In genomic region chr12:131112016-131112415, GRCh38 we compare ENCODE assay signal across 14 cellular contexts.
DNase-seq lines count a peak whose midpoint lies in the region; ATAC-seq and TF ChIP-seq lines count a peak whose summit lies in the region.
"Had no signal": no experiment of that assay in that cellular context is flagged by ENCODE, and none has a peak within 500 bp of the region (broad histone marks: within the 10 kb centered on the region; RNA-seq: fewer than 3 reads in every experiment).

No MANE protein-coding gene starts in this region.

- no peak overlapping the region for H3K27ac Mint-ChIP-seq in endothelial cell (ENCODE audit: unreplicated experiment)
- H3K27ac Mint-ChIP-seq: activated B cell treated with CpG ODN at 0.5 μM for 24 hours, natural killer cell had no signal

- H3K27me3 Mint-ChIP-seq in endothelial cell (ENCODE audit: unreplicated experiment), result no peaks in the 10 kb centered on the region

- H3K27ac ChIP-seq in HCT116 (ENCODE audit: low read depth, low read length) (no peak overlapping the region), SJSA1 (peak overlapping the region; percentile 94), osteoblast (ENCODE audit: low read depth, low read length) (no peak overlapping the region), esophagus squamous epithelium (peak overlapping the region in 1 of 4 donors; percentile 42)

- H3K36me3 Mint-ChIP-seq in endothelial cell (ENCODE audit: low read depth, unreplicated experiment), result no peaks in the 10 kb centered on the region
- H3K36me3 Mint-ChIP-seq: natural killer cell had no signal

- H3K9me3 ChIP-seq in HCT116 (ENCODE audit: control insufficient read depth in 1 of 2, insufficient read depth in 1 of 2, low read depth in 1 of 2, low read length in 2 of 2), result no peaks in the 10 kb centered on the region
- no peaks in the 10 kb centered on the region for H3K9me3 ChIP-seq in SJSA1 (replicated peaks)
- H3K9me3 ChIP-seq in osteoblast (ENCODE audit: low read depth, low read length), result no peaks in the 10 kb centered on the region
- H3K9me3 ChIP-seq in esophagus squamous epithelium, result no peaks in the 10 kb centered on the region

- H2AFZ ChIP-seq in HCT116 (ENCODE audit: low read depth, low read length, poor library complexity, severe bottlenecking) (no peak overlapping the region), osteoblast (ENCODE audit: low read length) (no peak overlapping the region)

- no peaks in the 10 kb centered on the region for H4K20me1 ChIP-seq in HCT116 (ENCODE audit: insufficient read depth)
- H4K20me1 ChIP-seq in osteoblast (ENCODE audit: insufficient read depth, low read length), result no peaks in the 10 kb centered on the region

- no peak for TF ChIP-seq CTCF in HCT116 (IDR thresholded peaks at IDR 0.05 in 2 of 3, conservative IDR thresholded peaks at IDR 0.05 in 1 of 3; ENCODE audit: borderline replicate concordance in 1 of 3, insufficient read depth in 1 of 3, low read depth in 2 of 3, low read length in 2 of 3)
- no peak for TF ChIP-seq CTCF in osteoblast (IDR thresholded peaks at IDR 0.05; ENCODE audit: extremely low read depth, low read depth, low read length)
- no peak for TF ChIP-seq CTCF in esophagus squamous epithelium (IDR thresholded peaks at IDR 0.05)
- TF ChIP-seq CTCF in endothelial cell (IDR thresholded peaks at IDR 0.05; ENCODE audit: unreplicated experiment), result no peak

- intact Hi-C loops in HCT116 (cut with micrococcal nuclease), result no loop called here
- intact Hi-C loops in esophagus squamous epithelium (cut with DNase I), result no loop called here

- DNase-seq in EL (peak; percentile 19), HCT116 (ENCODE audit: low read depth, low spot score) (no peak), SJSA1 (ENCODE audit: low read depth in 1 of 2, low spot score in 2 of 2) (peak; percentile 87 to 91), osteoblast (ENCODE audit: insufficient read length, low spot score, missing footprints) (peak; percentile 43), superior temporal gyrus (ENCODE audit: extremely low spot score) (no peak), esophagus squamous epithelium (lab: John Stamatoyannopoulos, UW) (no peak), endothelial cell (ENCODE audit: low spot score) (no peak)
- DNase-seq: activated B cell treated with CpG ODN at 0.5 μM for 24 hours; effector CD8-positive, alpha-beta T cell; natural killer cell; NCI-H1092 treated with DMSO at 0.1 percent for 48 hours; NCI-H526; SHP77 treated with DMSO at 0.1 percent for 48 hours had no signal

- peaks cover 0 to 11% of the 10 kb centered on the region in 2 experiments; a peak in 2 of 4 replicates for H3K4me1 ChIP-seq in HCT116 (ENCODE audit: control insufficient read depth in 1 of 2, insufficient read depth in 2 of 2, low read length in 2 of 2)
- H3K4me1 ChIP-seq in SJSA1 (replicated peaks), result peaks cover 60% of the 10 kb centered on the region
- H3K4me1 ChIP-seq in osteoblast (ENCODE audit: insufficient read depth, low read length), result no peaks in the 10 kb centered on the region
- peaks cover 0 to 43% (median 0%) of the 10 kb centered on the region in 3 donors for H3K4me1 ChIP-seq in esophagus squamous epithelium

- no peaks in the 10 kb centered on the region for H3K9me2 ChIP-seq in HCT116 (ENCODE audit: insufficient read depth)

- TF ChIP-seq RAD21 in HCT116 (IDR thresholded peaks at IDR 0.05; ENCODE audit: low read depth), result peak; percentile 13; the same call in 1 of the 2 replicates

- no peak overlapping the region for H3K9ac ChIP-seq in HCT116 (ENCODE audit: low read length)

- no peaks in the 10 kb centered on the region for H3K27me3 ChIP-seq in HCT116 (ENCODE audit: insufficient read depth, low read length)
- H3K27me3 ChIP-seq in SJSA1 (replicated peaks), result no peaks in the 10 kb centered on the region
- no peaks in the 10 kb centered on the region for H3K27me3 ChIP-seq in osteoblast (ENCODE audit: insufficient read depth, low read length)
- peaks cover 0 to 12% (median 0%) of the 10 kb centered on the region in 4 donors for H3K27me3 ChIP-seq in esophagus squamous epithelium

- RAD21 ChIA-PET in HCT116 (lab: Charles Lee; ENCODE audit: low non-redundant PET in 1 of 2, low total read pairs in 2 of 2, uncharacterized antibody in 2 of 2, unreplicated experiment in 2 of 2), result no interaction called here

- H3K79me2 ChIP-seq in HCT116 (ENCODE audit: insufficient read depth, low read length) (no peaks in the 10 kb centered on the region), osteoblast (ENCODE audit: insufficient read depth, low read length) (no peaks in the 10 kb centered on the region)

- TF ChIP-seq POLR2A in HCT116 (IDR thresholded peaks at IDR 0.05; ENCODE audit: borderline replicate concordance, extremely low read depth, insufficient read depth, insufficient read length) (no peak), esophagus squamous epithelium (IDR thresholded peaks at IDR 0.05) (no peak)

- no peaks in the 10 kb centered on the region for H3K36me3 ChIP-seq in HCT116 (ENCODE audit: control insufficient read depth in 1 of 2, insufficient read depth in 2 of 2, low read length in 2 of 2)
- no peaks in the 10 kb centered on the region for H3K36me3 ChIP-seq in SJSA1
- no peaks in the 10 kb centered on the region for H3K36me3 ChIP-seq in osteoblast (ENCODE audit: insufficient read depth, low read length)
- no peaks in the 10 kb centered on the region for H3K36me3 ChIP-seq in esophagus squamous epithelium

- POLR2A ChIA-PET in HCT116 (lab: Charles Lee), result no interaction called here

- H3K4me2 ChIP-seq in HCT116 (ENCODE audit: low read length) (peak overlapping the region; percentile 29; the same call in 1 of the 2 replicates), osteoblast (ENCODE audit: insufficient read depth, low read length) (no peak overlapping the region)

- ATAC-seq in HCT116, result 0 out of 2 replicates have a peak, but pooled peaks have one; percentile 13
- ATAC-seq in HG02981 (IDR thresholded peaks at IDR 0.05; ENCODE audit: unreplicated experiment), result no peak
- ATAC-seq: natural killer cell had no signal

- H3K4me3 ChIP-seq in HCT116 (replicated peaks in 1 of 2; ENCODE audit: low read depth in 1 of 2, low read length in 2 of 2) (no peak overlapping the region), SJSA1 (no peak overlapping the region), osteoblast (ENCODE audit: insufficient read depth, low read length) (no peak overlapping the region), esophagus squamous epithelium (no peak overlapping the region)

- WGBS in esophagus squamous epithelium, 2 donors, result 82 to 83% methylated on average over 1 of the region's 1 CpG

- CTCF ChIA-PET in HCT116 (lab: Charles Lee), result interaction anchor here (1.4 to 1.9 kb wide), 2 partner anchors 20 to 342 kb away, joined by 5 to 6 read pairs; no protein-coding TSS in a partner anchor

- H3K9me3 Mint-ChIP-seq in endothelial cell (ENCODE audit: unreplicated experiment), result no peaks in the 10 kb centered on the region

- no peaks in the 10 kb centered on the region for H3K4me1 Mint-ChIP-seq in endothelial cell (ENCODE audit: unreplicated experiment)
- H3K4me1 Mint-ChIP-seq: activated B cell treated with CpG ODN at 0.5 μM for 24 hours, natural killer cell had no signal

- no peak overlapping the region for H3K4me3 Mint-ChIP-seq in endothelial cell (ENCODE audit: unreplicated experiment)
- H3K4me3 Mint-ChIP-seq: activated B cell treated with CpG ODN at 0.5 μM for 24 hours, natural killer cell had no signal

- BruUV-seq in HCT116 (replicated peaks; lab: Mats Ljungman, UMichigan), result no TSS peak

TF ChIP-seq in HCT116, 20 proteins besides CTCF, POLR2A, EP300 and RAD21:
- TF ChIP-seq SRF (IDR thresholded peaks at IDR 0.05; ENCODE audit: low read depth) (no peak), ELF1 (IDR thresholded peaks at IDR 0.05; ENCODE audit: borderline replicate concordance, low read depth) (no peak), JUND (IDR thresholded peaks at IDR 0.05) (no peak), POLR2AphosphoS5 (IDR thresholded peaks at IDR 0.05; ENCODE audit: low read depth, low read length) (no peak), CEBPB (IDR thresholded peaks at IDR 0.05; ENCODE audit: low read depth) (no peak), YY1 (IDR thresholded peaks at IDR 0.05; ENCODE audit: extremely low read depth, insufficient replicate concordance, low read depth, low read length) (no peak), ZBTB33 (IDR thresholded peaks at IDR 0.05; ENCODE audit: extremely low read depth, insufficient replicate concordance, low read length) (no peak), MAX (IDR thresholded peaks at IDR 0.05) (no peak), ZNF274 (IDR thresholded peaks at IDR 0.05; ENCODE audit: low read depth, low read length) (no peak), SIN3A (IDR thresholded peaks at IDR 0.05; ENCODE audit: low read depth) (no peak), TCF7L2 (IDR thresholded peaks at IDR 0.05; ENCODE audit: borderline replicate concordance, extremely low read depth, insufficient read depth, insufficient read length) (no peak), CBX3 (IDR thresholded peaks at IDR 0.05; ENCODE audit: low read depth) (no peak), SP1 (IDR thresholded peaks at IDR 0.05; ENCODE audit: low read depth) (no peak), EZH2phosphoT487 (IDR thresholded peaks at IDR 0.05; ENCODE audit: borderline replicate concordance) (no peak), EGR1 (IDR thresholded peaks at IDR 0.05; ENCODE audit: low read depth) (no peak), FOSL1 (IDR thresholded peaks at IDR 0.05; ENCODE audit: low read depth) (no peak), ATF3 (IDR thresholded peaks at IDR 0.05) (no peak), ZFX (IDR thresholded peaks at IDR 0.05) (no peak)

Comparison
In these comparisons a context has a peak if more than half of its experiments do, and no peak if none do; other contexts are left out.
1. DNase-seq: peak in EL (single experiment), SJSA1 (2 of 2) and osteoblast (single experiment); none in HCT116 (single experiment), superior temporal gyrus (single experiment), esophagus squamous epithelium (single experiment) and endothelial cell (single experiment).